In the genomic region with DNA sequence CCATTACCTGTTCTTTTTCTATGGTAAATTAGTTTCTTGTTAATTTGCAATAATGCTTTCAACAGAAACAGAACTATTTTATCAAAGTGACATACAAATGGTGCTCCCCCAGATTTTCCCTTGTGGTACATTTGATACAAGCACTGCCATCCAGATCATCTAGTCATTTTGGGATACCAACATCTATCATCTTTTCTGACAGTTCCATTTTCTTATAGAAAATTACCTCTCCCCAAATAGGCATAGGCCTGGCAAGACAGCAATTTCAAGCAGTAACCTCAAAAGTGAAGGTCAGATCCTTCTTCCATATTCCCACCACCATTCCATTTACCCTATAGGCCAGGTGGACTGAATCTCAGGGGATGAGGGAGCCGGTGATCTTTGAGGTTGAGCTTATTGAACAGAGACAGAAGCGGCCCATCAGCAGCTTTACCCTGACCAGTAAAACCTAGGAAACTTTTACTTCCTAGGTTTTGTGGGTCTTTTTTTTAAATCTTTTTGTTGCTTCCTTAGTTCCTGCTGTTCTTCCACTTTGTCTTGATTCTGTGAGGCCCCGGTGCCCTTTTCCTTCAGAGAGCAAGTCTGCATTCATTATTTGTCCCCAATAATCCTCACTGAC, we compare ENCODE assay signal across 17 cellular contexts. TPM values are rescaled to one million over a fixed set of nuclear protein-coding genes. Genes with fewer than 3 reads are reported as not detected.
DNase-seq lines count a peak whose midpoint lies in the region; ATAC-seq, FAIRE-seq and TF ChIP-seq lines count a peak whose summit lies in the region.
"Had no signal": no experiment of that assay in that cellular context is flagged by ENCODE, and none has a peak within 500 bp of the region (broad histone marks: within the 10 kb centered on the region; RNA-seq: fewer than 3 reads in every experiment).

No MANE protein-coding gene starts in this region.

- in situ Hi-C loops in Panc1 (cut with HindIII; ENCODE audit: low pct_unique_long_range_greater_than_20kb, low sequenced_read_pairs) = no loop called here

- DNase-seq in T-helper 2 cell treated with Interferon-gamma antibody and Interleukin-4, amounts not matched to agents 5 μg/mL and 100 μg/mL, for 36 hours (ENCODE audit: low spot score) = no peak
- DNase-seq in T-helper 2 cell = no peak
- no peak for DNase-seq in Panc1 (ENCODE audit: low read depth, low spot score)
- peak in 1 of 2 donors; percentile 45 for DNase-seq in stimulated activated effector memory CD8-positive, alpha-beta T cell treated with anti-CD3 and anti-CD28 coated beads, Interleukin-12 subunit alpha, Interleukin-12 subunit beta, amount 100 ng/mL, for 72 hours (ENCODE audit: low spot score in 2 of 2)
- DNase-seq in GM12891 (ENCODE audit: insufficient read length, low spot score) = no peak
- no peak for DNase-seq in NCI-H526 (lab: John Stamatoyannopoulos, UW)
- DNase-seq in WERI-Rb-1 = no peak
- DNase-seq: central memory CD4-positive, alpha-beta T cell; NCI-H146; ovary; stimulated activated CD4-positive, alpha-beta T cell treated with anti-CD3 and anti-CD28 coated beads, Interleukin-2, amount 100 ng/mL, for 48 hours; T-helper 9 cell had no signal

- H3K4me3 ChIP-seq in Panc1 (ENCODE audit: low read depth in 2 of 2, low read length in 2 of 2) = no peak overlapping the region
- no peak overlapping the region for H3K4me3 ChIP-seq in WERI-Rb-1 (ENCODE audit: low read depth, low read length)
- H3K4me3 ChIP-seq: ovary, tibial nerve had no signal

- H3K36me3 ChIP-seq in Panc1 (ENCODE audit: control insufficient read depth, insufficient read depth, low read length) (no peaks in the 10 kb centered on the region), WERI-Rb-1 (no peaks in the 10 kb centered on the region)
- H3K36me3 ChIP-seq: ovary, tibial nerve had no signal

- peaks cover 24% of the 10 kb centered on the region for H3K4me1 Mint-ChIP-seq in T-helper 2 cell treated with Interferon-gamma antibody and Interleukin-4, amounts not matched to agents 5 μg/mL and 100 μg/mL, for 36 hours (ENCODE audit: low read depth)
- H3K4me1 Mint-ChIP-seq in dendritic cell treated with granulocyte-macrophage colony-stimulating factor and Interleukin-4, amounts not matched to agents 40 ng/mL and 50 ng/mL, for 4 days (ENCODE audit: low read depth) = peaks cover 27% of the 10 kb centered on the region
- H3K4me1 Mint-ChIP-seq in stimulated activated effector memory CD8-positive, alpha-beta T cell treated with anti-CD3 and anti-CD28 coated beads, Interleukin-12 subunit alpha, Interleukin-12 subunit beta, amount 100 ng/mL, for 72 hours = peaks cover 32% of the 10 kb centered on the region

- H3K27ac ChIP-seq in Panc1 (ENCODE audit: low read length) (peak overlapping the region; percentile 97), WERI-Rb-1 (no peak overlapping the region)
- H3K27ac ChIP-seq: 22Rv1 had no signal

- H3K27ac Mint-ChIP-seq in T-helper 2 cell treated with Interferon-gamma antibody and Interleukin-4, amounts not matched to agents 5 μg/mL and 100 μg/mL, for 36 hours = peak overlapping the region; percentile 37
- peak overlapping the region; percentile 90 for H3K27ac Mint-ChIP-seq in dendritic cell treated with granulocyte-macrophage colony-stimulating factor and Interleukin-4, amounts not matched to agents 40 ng/mL and 50 ng/mL, for 4 days
- peak overlapping the region; percentile 84 for H3K27ac Mint-ChIP-seq in stimulated activated effector memory CD8-positive, alpha-beta T cell treated with anti-CD3 and anti-CD28 coated beads, Interleukin-12 subunit alpha, Interleukin-12 subunit beta, amount 100 ng/mL, for 72 hours
- H3K27ac Mint-ChIP-seq: CD4-positive, CD25-positive, alpha-beta regulatory T cell had no signal

- H3K4me1 ChIP-seq in Panc1 (ENCODE audit: control insufficient read depth, insufficient read depth, low read length) = peaks cover 37% of the 10 kb centered on the region

- no peak for FAIRE-seq in GM12891 (lab: Jason Lieb, UNC)

- intact Hi-C loops in Panc1 (cut with micrococcal nuclease; ENCODE audit: unreplicated experiment) = no loop called here
- intact Hi-C loops in dendritic cell treated with granulocyte-macrophage colony-stimulating factor and Interleukin-4, amounts not matched to agents 40 ng/mL and 50 ng/mL, for 4 days (cut with micrococcal nuclease) = no loop called here

- peaks cover 22% of the 10 kb centered on the region for H3K27me3 Mint-ChIP-seq in T-helper 2 cell treated with Interferon-gamma antibody and Interleukin-4, amounts not matched to agents 5 μg/mL and 100 μg/mL, for 36 hours (ENCODE audit: low read depth)
- no peaks in the 10 kb centered on the region for H3K27me3 Mint-ChIP-seq in dendritic cell treated with granulocyte-macrophage colony-stimulating factor and Interleukin-4, amounts not matched to agents 40 ng/mL and 50 ng/mL, for 4 days

- no peaks in the 10 kb centered on the region for H3K36me3 Mint-ChIP-seq in T-helper 2 cell treated with Interferon-gamma antibody and Interleukin-4, amounts not matched to agents 5 μg/mL and 100 μg/mL, for 36 hours (ENCODE audit: low read depth)
- peaks cover 10% of the 10 kb centered on the region for H3K36me3 Mint-ChIP-seq in dendritic cell treated with granulocyte-macrophage colony-stimulating factor and Interleukin-4, amounts not matched to agents 40 ng/mL and 50 ng/mL, for 4 days (ENCODE audit: low read depth)
- H3K36me3 Mint-ChIP-seq in stimulated activated effector memory CD8-positive, alpha-beta T cell treated with anti-CD3 and anti-CD28 coated beads, Interleukin-12 subunit alpha, Interleukin-12 subunit beta, amount 100 ng/mL, for 72 hours = peaks cover 12% of the 10 kb centered on the region
- H3K36me3 Mint-ChIP-seq: CD4-positive, CD25-positive, alpha-beta regulatory T cell had no signal

- TF ChIP-seq CTCF in Panc1 (IDR thresholded peaks at IDR 0.05) = no peak
- TF ChIP-seq CTCF in WERI-Rb-1 (IDR thresholded peaks at IDR 0.05; ENCODE audit: low read depth, low read length) = no peak

- BruUV-seq in Panc1 (replicated peaks; lab: Mats Ljungman, UMichigan) = no TSS peak

- no peaks in the 10 kb centered on the region for H3K9me3 Mint-ChIP-seq in T-helper 2 cell treated with Interferon-gamma antibody and Interleukin-4, amounts not matched to agents 5 μg/mL and 100 μg/mL, for 36 hours
- H3K9me3 Mint-ChIP-seq in dendritic cell treated with granulocyte-macrophage colony-stimulating factor and Interleukin-4, amounts not matched to agents 40 ng/mL and 50 ng/mL, for 4 days = no peaks in the 10 kb centered on the region
- no peaks in the 10 kb centered on the region for H3K9me3 Mint-ChIP-seq in stimulated activated effector memory CD8-positive, alpha-beta T cell treated with anti-CD3 and anti-CD28 coated beads, Interleukin-12 subunit alpha, Interleukin-12 subunit beta, amount 100 ng/mL, for 72 hours

- H3K4me3 Mint-ChIP-seq in T-helper 2 cell treated with Interferon-gamma antibody and Interleukin-4, amounts not matched to agents 5 μg/mL and 100 μg/mL, for 36 hours = no peak overlapping the region
- no peak overlapping the region for H3K4me3 Mint-ChIP-seq in dendritic cell treated with granulocyte-macrophage colony-stimulating factor and Interleukin-4, amounts not matched to agents 40 ng/mL and 50 ng/mL, for 4 days
- peak overlapping the region; percentile 43 for H3K4me3 Mint-ChIP-seq in stimulated activated effector memory CD8-positive, alpha-beta T cell treated with anti-CD3 and anti-CD28 coated beads, Interleukin-12 subunit alpha, Interleukin-12 subunit beta, amount 100 ng/mL, for 72 hours

- TF ChIP-seq POLR2A in GM12891 (IDR thresholded peaks at IDR 0.05; ENCODE audit: low read depth, low read length) = no peak

- POLR2A ChIA-PET in Panc1 (lab: Charles Lee) = no interaction called here

- CTCF ChIA-PET in Panc1 (lab: Charles Lee) = no interaction called here

- no peak for ATAC-seq in Panc1
- ATAC-seq in stimulated activated effector memory CD8-positive, alpha-beta T cell treated with anti-CD3 and anti-CD28 coated beads, Interleukin-12 subunit alpha, Interleukin-12 subunit beta, amount 100 ng/mL, for 72 hours = no peak

- H3K27me3 ChIP-seq in Panc1 (ENCODE audit: control insufficient read depth, insufficient read depth, low read length) = no peaks in the 10 kb centered on the region
- no peaks in the 10 kb centered on the region for H3K27me3 ChIP-seq in WERI-Rb-1 (ENCODE audit: insufficient read depth, low read depth, severe bottlenecking)
- H3K27me3 ChIP-seq: ovary, tibial nerve had no signal

- no peaks in the 10 kb centered on the region for H3K9me3 ChIP-seq in Panc1 (ENCODE audit: control insufficient read depth, insufficient read depth, low read depth, low read length)
- H3K9me3 ChIP-seq in WERI-Rb-1 (ENCODE audit: severe bottlenecking) = no peaks in the 10 kb centered on the region
- H3K9me3 ChIP-seq: ovary, tibial nerve had no signal

TF ChIP-seq in GM12891, 5 proteins besides CTCF, POLR2A, EP300 and RAD21:
- TF ChIP-seq POU2F2 (IDR thresholded peaks at IDR 0.05; ENCODE audit: low read depth, low read length) (no peak), PAX5 (IDR thresholded peaks at IDR 0.05; ENCODE audit: insufficient read depth, low read length, severe bottlenecking) (no peak), POLR2AphosphoS5 (IDR thresholded peaks at IDR 0.05; ENCODE audit: low read depth, low read length) (no peak), SPI1 (IDR thresholded peaks at IDR 0.05; ENCODE audit: low read depth, low read length) (no peak), TAF1 (IDR thresholded peaks at IDR 0.05; ENCODE audit: low read depth, low read length) (no peak)

RNA-seq across cellular contexts. Expression of a gene that starts 3.1 kb away (rescaled TPM):
- total RNA-seq in Panc1 (2021; ENCODE audit: unreplicated experiment) = 20.6 TPM
- 6.7 TPM for polyA plus RNA-seq in Panc1 (2012; ENCODE audit: insufficient read length)
- 1.5 TPM for polyA plus RNA-seq in GM12891 (2012; ENCODE audit: low read depth, missing spikeins)

RNA-seq across cellular contexts. Expression of a gene that starts 29.8 kb away (rescaled TPM):
- not detected for total RNA-seq in Panc1 (2021; ENCODE audit: unreplicated experiment)
- not detected for polyA plus RNA-seq in Panc1 (2012; ENCODE audit: insufficient read length)
- not detected for polyA plus RNA-seq in GM12891 (2012; ENCODE audit: low read depth, missing spikeins)
- total RNA-seq: CD4-positive, CD25-positive, alpha-beta regulatory T cell; sciatic nerve; tibial nerve had no signal
- polyA plus RNA-seq: CD4-positive, CD25-positive, alpha-beta regulatory T cell; ovary had no signal

Comparison
In these comparisons a context has a peak if more than half of its experiments do, and no peak if none do; other contexts are left out.
1. H3K27ac Mint-ChIP-seq: peak in every context shown above with its lines; median percentile 90 in dendritic cell treated with granulocyte-macrophage colony-stimulating factor and Interleukin-4, amounts not matched to agents 40 ng/mL and 50 ng/mL, for 4 days; 84 in stimulated activated effector memory CD8-positive, alpha-beta T cell treated with anti-CD3 and anti-CD28 coated beads, Interleukin-12 subunit alpha, Interleukin-12 subunit beta, amount 100 ng/mL, for 72 hours; 37 in T-helper 2 cell treated with Interferon-gamma antibody and Interleukin-4, amounts not matched to agents 5 μg/mL and 100 μg/mL, for 36 hours.